Comparison of ENCODE assay signal across 1 cellular context in the genomic region with DNA sequence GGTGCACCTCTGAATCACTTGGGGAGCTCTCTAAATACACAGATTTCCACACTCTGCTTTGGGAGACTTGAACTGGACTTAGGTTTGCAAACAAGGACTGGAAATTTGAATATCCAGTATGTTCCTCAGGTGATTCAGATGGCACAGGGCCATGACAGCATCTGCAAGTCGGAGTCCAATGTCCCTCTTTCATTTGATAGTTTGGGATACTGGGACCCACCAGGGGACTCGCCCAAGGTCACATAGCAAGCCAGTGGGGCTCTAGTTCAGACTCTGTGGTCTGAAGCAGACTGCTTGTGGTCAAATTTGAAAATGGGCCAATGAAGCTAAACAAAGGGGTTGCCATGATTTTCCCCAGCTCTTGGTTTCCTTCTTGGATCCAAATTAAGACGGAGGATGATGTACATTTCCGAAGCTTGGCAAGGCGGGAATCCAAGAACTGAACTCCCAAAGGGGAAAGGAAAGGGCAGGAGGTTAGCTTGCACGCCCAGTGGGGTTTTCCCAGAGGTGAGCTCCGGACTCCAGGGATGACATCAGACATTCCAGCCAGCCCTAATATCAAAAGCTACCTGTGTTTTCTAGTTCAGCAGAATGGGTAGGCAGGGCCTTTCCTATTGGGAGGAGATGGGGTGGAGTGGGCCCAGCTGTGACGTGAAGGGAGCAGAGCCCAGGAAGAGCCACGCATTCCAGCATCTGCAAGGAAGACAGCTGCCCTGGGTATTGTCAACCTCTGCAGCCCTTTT.
TF ChIP-seq lines count a peak whose summit lies in the region.

No MANE protein-coding gene starts in this region.

TF ChIP-seq in H1, 55 proteins besides CTCF, POLR2A, EP300 and RAD21:
- TF ChIP-seq TEAD4 (IDR thresholded peaks at IDR 0.05; ENCODE audit: low read depth, low read length) (0 out of 2 replicates have a peak, but pooled peaks have one; percentile 30), SIX5 (IDR thresholded peaks at IDR 0.05; ENCODE audit: low read depth, low read length) (no peak), ZNF274 (IDR thresholded peaks at IDR 0.05; ENCODE audit: borderline replicate concordance, extremely low read depth, low read length) (no peak)
